10 cellular contexts compared by ENCODE assay signal in genomic region chr11:3860360-3860759, GRCh38. TPM values are rescaled to one million over a fixed set of nuclear protein-coding genes. Genes with fewer than 3 reads are reported as not detected.
DNase-seq lines count a peak whose midpoint lies in the region; ATAC-seq and TF ChIP-seq lines count a peak whose summit lies in the region.
"Had no signal": no experiment of that assay in that cellular context is flagged by ENCODE, and none has a peak within 500 bp of the region (broad histone marks: within the 10 kb centered on the region; RNA-seq: fewer than 3 reads in every experiment).

No MANE protein-coding gene starts in this region.

- no peaks in the 10 kb centered on the region for H3K9me3 ChIP-seq in BLaER1 treated with 17β-estradiol and CSF1 and Interleukin-3, amounts not matched to agents 10 nM and 100 nM (replicated peaks in 1 of 11)
- H3K9me3 ChIP-seq in KOPT-K1 (ENCODE audit: insufficient read depth, low read length, poor library complexity, severe bottlenecking) (no peaks in the 10 kb centered on the region), WERI-Rb-1 (ENCODE audit: severe bottlenecking) (no peaks in the 10 kb centered on the region)
- H3K9me3 ChIP-seq: sigmoid colon had no signal

- ATAC-seq in natural killer cell treated with Interleukin-12 subunit alpha and Interleukin-12 subunit beta and Interleukin-15 and Interleukin-18, amount 100 ng/mL, for 72 hours: no peak
- no peak for ATAC-seq in GM21390 (IDR thresholded peaks at IDR 0.05; ENCODE audit: unreplicated experiment)

- peaks cover 18 to 81% (median 52%) of the 10 kb centered on the region in 11 experiments; a peak in 17 of 22 replicates for H4K20me1 ChIP-seq in BLaER1 treated with 17β-estradiol and CSF1 and Interleukin-3, amounts not matched to agents 10 nM and 100 nM

- H3K27me3 Mint-ChIP-seq in activated naive CD4-positive, alpha-beta T cell treated with anti-CD3 and anti-CD28 coated beads for 36 hours (ENCODE audit: low read depth): no peaks in the 10 kb centered on the region
- no peaks in the 10 kb centered on the region for H3K27me3 Mint-ChIP-seq in natural killer cell treated with Interleukin-12 subunit alpha and Interleukin-12 subunit beta and Interleukin-15 and Interleukin-18, amount 100 ng/mL, for 72 hours

- H3K4me1 ChIP-seq in BLaER1 treated with 17β-estradiol and CSF1 and Interleukin-3, amounts not matched to agents 10 nM and 100 nM: peaks cover 84 to 96% (median 89%) of the 10 kb centered on the region in 10 experiments

- intact Hi-C loops in activated naive CD4-positive, alpha-beta T cell treated with anti-CD3 and anti-CD28 coated beads for 36 hours (cut with micrococcal nuclease): loop anchor here (1.0 kb wide), 1 partner anchor 87 kb away; no protein-coding TSS in a partner anchor

- TF ChIP-seq CTCF in WERI-Rb-1 (IDR thresholded peaks at IDR 0.05; ENCODE audit: low read depth, low read length): no peak

- peak overlapping the region in 7 of 11 experiments; percentile 1 to 63 (median 22); a peak in 7 of 22 replicates for H3K9ac ChIP-seq in BLaER1 treated with 17β-estradiol and CSF1 and Interleukin-3, amounts not matched to agents 10 nM and 100 nM

- peaks cover 0 to 11% (median 0%) of the 10 kb centered on the region in 11 experiments; a peak in 5 of 22 replicates for H3K27me3 ChIP-seq in BLaER1 treated with 17β-estradiol and CSF1 and Interleukin-3, amounts not matched to agents 10 nM and 100 nM
- no peaks in the 10 kb centered on the region for H3K27me3 ChIP-seq in WERI-Rb-1 (ENCODE audit: insufficient read depth, low read depth, severe bottlenecking)
- H3K27me3 ChIP-seq: sigmoid colon had no signal

- peaks cover 73% of the 10 kb centered on the region for H3K4me1 Mint-ChIP-seq in activated naive CD4-positive, alpha-beta T cell treated with anti-CD3 and anti-CD28 coated beads for 36 hours (ENCODE audit: low read depth)
- peaks cover 62 to 75% of the 10 kb centered on the region in 2 donors for H3K4me1 Mint-ChIP-seq in natural killer cell treated with Interleukin-12 subunit alpha and Interleukin-12 subunit beta and Interleukin-15 and Interleukin-18, amount 100 ng/mL, for 72 hours (ENCODE audit: low read depth in 2 of 2)

- H3K27ac Mint-ChIP-seq in activated naive CD4-positive, alpha-beta T cell treated with anti-CD3 and anti-CD28 coated beads for 36 hours: peak overlapping the region; percentile 92
- H3K27ac Mint-ChIP-seq in natural killer cell treated with Interleukin-12 subunit alpha and Interleukin-12 subunit beta and Interleukin-15 and Interleukin-18, amount 100 ng/mL, for 72 hours: peak overlapping the region; percentile 94 to 96

- peaks cover 4% of the 10 kb centered on the region for H3K36me3 Mint-ChIP-seq in activated naive CD4-positive, alpha-beta T cell treated with anti-CD3 and anti-CD28 coated beads for 36 hours (ENCODE audit: low read depth)
- no peaks in the 10 kb centered on the region for H3K36me3 Mint-ChIP-seq in natural killer cell treated with Interleukin-12 subunit alpha and Interleukin-12 subunit beta and Interleukin-15 and Interleukin-18, amount 100 ng/mL, for 72 hours

- peak overlapping the region in 3 of 10 experiments; percentile 37 to 41 (median 37); a peak in 3 of 20 replicates for H3K4me3 ChIP-seq in BLaER1 treated with 17β-estradiol and CSF1 and Interleukin-3, amounts not matched to agents 10 nM and 100 nM
- H3K4me3 ChIP-seq in WERI-Rb-1 (ENCODE audit: low read depth, low read length): no peak overlapping the region
- H3K4me3 ChIP-seq: sigmoid colon had no signal

- CTCF ChIA-PET in activated naive CD4-positive, alpha-beta T cell treated with anti-CD3 and anti-CD28 coated beads for 36 hours (lab: Charles Lee): interaction anchor here (1.4 to 23.9 kb wide), 9 partner anchors 10 to 209 kb away, joined by 3 to 573 read pairs (median 5); no protein-coding TSS in a partner anchor

- H3K9me3 Mint-ChIP-seq in activated naive CD4-positive, alpha-beta T cell treated with anti-CD3 and anti-CD28 coated beads for 36 hours: peaks cover 1% of the 10 kb centered on the region
- H3K9me3 Mint-ChIP-seq in natural killer cell treated with Interleukin-12 subunit alpha and Interleukin-12 subunit beta and Interleukin-15 and Interleukin-18, amount 100 ng/mL, for 72 hours: no peaks in the 10 kb centered on the region

- peak overlapping the region; percentile 90 to 99 (median 98) for H3K4me2 ChIP-seq in BLaER1 treated with 17β-estradiol and CSF1 and Interleukin-3, amounts not matched to agents 10 nM and 100 nM

- peak overlapping the region; percentile 73 for H3K4me3 Mint-ChIP-seq in activated naive CD4-positive, alpha-beta T cell treated with anti-CD3 and anti-CD28 coated beads for 36 hours
- H3K4me3 Mint-ChIP-seq in natural killer cell treated with Interleukin-12 subunit alpha and Interleukin-12 subunit beta and Interleukin-15 and Interleukin-18, amount 100 ng/mL, for 72 hours: peak overlapping the region; percentile 77

- peaks cover 0 to 18% (median 0%) of the 10 kb centered on the region in 11 experiments; a peak in 1 of 22 replicates for H3K36me3 ChIP-seq in BLaER1 treated with 17β-estradiol and CSF1 and Interleukin-3, amounts not matched to agents 10 nM and 100 nM
- no peaks in the 10 kb centered on the region for H3K36me3 ChIP-seq in KOPT-K1 (ENCODE audit: insufficient read depth, low read length)
- no peaks in the 10 kb centered on the region for H3K36me3 ChIP-seq in WERI-Rb-1
- H3K36me3 ChIP-seq: sigmoid colon had no signal

- peak overlapping the region in 5 of 11 experiments; percentile 20 to 57 (median 41); a peak in 7 of 22 replicates for H3K27ac ChIP-seq in BLaER1 treated with 17β-estradiol and CSF1 and Interleukin-3, amounts not matched to agents 10 nM and 100 nM
- H3K27ac ChIP-seq in KOPT-K1 (ENCODE audit: low read depth, low read length, poor library complexity, severe bottlenecking): peak overlapping the region; percentile 92
- H3K27ac ChIP-seq in WERI-Rb-1: no peak overlapping the region

- DNase-seq in activated naive CD4-positive, alpha-beta T cell treated with anti-CD3 and anti-CD28 coated beads for 36 hours: peak; percentile 68
- no peak for DNase-seq in natural killer cell treated with Interleukin-12 subunit alpha and Interleukin-12 subunit beta and Interleukin-15 and Interleukin-18, amount 100 ng/mL, for 72 hours (ENCODE audit: low spot score)
- DNase-seq in DMS153 treated with DMSO at 0.1 percent for 48 hours (lab: John Stamatoyannopoulos, UW; ENCODE audit: unreplicated experiment) (no peak), AG20443 (ENCODE audit: low spot score) (no peak), WERI-Rb-1 (no peak)
- DNase-seq: NCI-H1417 treated with DMSO at 0.1 percent for 48 hours, sigmoid colon had no signal

RNA-seq across cellular contexts. Expression of gene STIM1, which starts 4.9 kb away (rescaled TPM):
- 10 to 100 TPM; 62.9 to 68.5 TPM for total RNA-seq in activated naive CD4-positive, alpha-beta T cell treated with anti-CD3 and anti-CD28 coated beads for 36 hours
- 10 to 100 TPM; 83.9 to 85.9 TPM for total RNA-seq in natural killer cell treated with Interleukin-12 subunit alpha and Interleukin-12 subunit beta and Interleukin-15 and Interleukin-18, amount 100 ng/mL, for 72 hours

RNA-seq across cellular contexts. Expression of gene RHOG, which starts 19.6 kb away (rescaled TPM):
- 100 to 1,000 TPM; 142 TPM for total RNA-seq in activated naive CD4-positive, alpha-beta T cell treated with anti-CD3 and anti-CD28 coated beads for 36 hours
- 100 to 1,000 TPM; 154 to 164 TPM for total RNA-seq in natural killer cell treated with Interleukin-12 subunit alpha and Interleukin-12 subunit beta and Interleukin-15 and Interleukin-18, amount 100 ng/mL, for 72 hours

RNA-seq across cellular contexts. Expression of gene PGAP2, which starts 52.0 kb away (rescaled TPM):
- 10 to 100 TPM; 38.9 to 40.8 TPM for total RNA-seq in activated naive CD4-positive, alpha-beta T cell treated with anti-CD3 and anti-CD28 coated beads for 36 hours
- total RNA-seq in natural killer cell treated with Interleukin-12 subunit alpha and Interleukin-12 subunit beta and Interleukin-15 and Interleukin-18, amount 100 ng/mL, for 72 hours: 10 to 100 TPM; 15.5 to 30.0 TPM
